In the genomic region with DNA sequence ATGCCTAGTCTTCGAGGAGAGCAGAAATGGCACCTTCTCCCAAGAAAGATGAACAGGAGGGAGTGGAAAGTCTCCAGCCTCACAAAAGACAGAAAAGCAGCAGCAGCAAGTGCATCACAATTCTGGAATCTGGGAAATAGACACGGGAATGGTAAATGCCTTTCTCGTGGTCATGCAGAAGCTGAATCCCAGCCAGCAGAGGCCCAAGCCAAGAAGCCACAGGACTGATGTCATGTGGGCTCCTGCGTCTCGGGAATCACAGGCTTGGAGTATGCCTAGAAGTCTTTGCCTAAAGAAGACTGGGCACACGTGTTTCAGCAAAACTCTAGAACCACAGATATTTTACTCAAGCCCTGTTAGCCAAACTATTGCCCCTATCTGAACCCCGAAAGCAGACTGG, we compare ENCODE assay signal across 20 cellular contexts.
A peak's percentile ranks its signal among the peaks of the same experiment; 100 is the strongest.
DNase-seq lines count a peak whose midpoint lies in the region; TF ChIP-seq lines count a peak whose summit lies in the region.
"Had no signal": no experiment of that assay in that cellular context is flagged by ENCODE, and none has a peak within 500 bp of the region (broad histone marks: within the 10 kb centered on the region; RNA-seq: fewer than 3 reads in every experiment).

No MANE protein-coding gene starts in this region.

- H3K36me3 Mint-ChIP-seq in MCF 10A (ENCODE audit: insufficient read depth, unreplicated experiment), result no peaks in the 10 kb centered on the region
- H3K36me3 Mint-ChIP-seq: activated naive CD8-positive, alpha-beta T cell treated with anti-CD3 and anti-CD28 coated beads for 36 hours; CD4-positive, alpha-beta memory T cell; stimulated activated effector memory CD8-positive, alpha-beta T cell treated with anti-CD3 and anti-CD28 coated beads, Interleukin-12 subunit alpha, Interleukin-12 subunit beta, amount 100 ng/mL, for 72 hours; T-cell had no signal

- CTCF ChIA-PET in MCF 10A (lab: Yijun Ruan, JAX) (interaction anchor here (1.0 kb wide), 1 partner anchor 20 kb away, joined by 3 read pairs; no protein-coding TSS in a partner anchor), mammary epithelial cell (lab: Charles Lee; ENCODE audit: low non-redundant PET) (no interaction called here)

- H3K27ac Mint-ChIP-seq in MCF 10A (ENCODE audit: low read depth, unreplicated experiment), result no peak overlapping the region
- H3K27ac Mint-ChIP-seq: activated naive CD8-positive, alpha-beta T cell treated with anti-CD3 and anti-CD28 coated beads for 36 hours; CD4-positive, alpha-beta memory T cell; stimulated activated effector memory CD8-positive, alpha-beta T cell treated with anti-CD3 and anti-CD28 coated beads, Interleukin-12 subunit alpha, Interleukin-12 subunit beta, amount 100 ng/mL, for 72 hours had no signal

- no peaks in the 10 kb centered on the region for H3K79me2 ChIP-seq in mammary epithelial cell (ENCODE audit: insufficient read depth, low read length)

- POLR2A ChIA-PET in MCF 10A (lab: Yijun Ruan, JAX), result no interaction called here

- peaks cover 22% of the 10 kb centered on the region for H3K4me1 Mint-ChIP-seq in MCF 10A (ENCODE audit: insufficient read depth, unreplicated experiment)
- H3K4me1 Mint-ChIP-seq: activated naive CD8-positive, alpha-beta T cell treated with anti-CD3 and anti-CD28 coated beads for 36 hours; stimulated activated effector memory CD8-positive, alpha-beta T cell treated with anti-CD3 and anti-CD28 coated beads, Interleukin-12 subunit alpha, Interleukin-12 subunit beta, amount 100 ng/mL, for 72 hours had no signal

- H3K9me3 Mint-ChIP-seq in MCF 10A (ENCODE audit: unreplicated experiment), result no peaks in the 10 kb centered on the region
- H3K9me3 Mint-ChIP-seq: activated naive CD8-positive, alpha-beta T cell treated with anti-CD3 and anti-CD28 coated beads for 36 hours; stimulated activated effector memory CD8-positive, alpha-beta T cell treated with anti-CD3 and anti-CD28 coated beads, Interleukin-12 subunit alpha, Interleukin-12 subunit beta, amount 100 ng/mL, for 72 hours had no signal

- dilution Hi-C loops in mammary epithelial cell (cut with HindIII; ENCODE audit: low sequenced_read_pairs), result loop anchor here (5.0 kb wide), 1 partner anchor 93 kb away; no protein-coding TSS in a partner anchor

- no peaks in the 10 kb centered on the region for H3K27me3 Mint-ChIP-seq in MCF 10A (ENCODE audit: insufficient read depth, unreplicated experiment)

- H3K36me3 ChIP-seq in mammary epithelial cell (ENCODE audit: insufficient read depth, low read length), result no peaks in the 10 kb centered on the region
- no peaks in the 10 kb centered on the region for H3K36me3 ChIP-seq in SJCRH30
- H3K36me3 ChIP-seq: esophagus muscularis mucosa, tibial nerve, WERI-Rb-1 had no signal

- no peak for TF ChIP-seq CTCF in MCF 10A (IDR thresholded peaks at IDR 0.05; ENCODE audit: unreplicated experiment)
- TF ChIP-seq CTCF in mammary epithelial cell (conservative IDR thresholded peaks at IDR 0.05 in 1 of 2, IDR thresholded peaks at IDR 0.05 in 1 of 2; ENCODE audit: extremely low read depth in 1 of 2, insufficient read depth in 1 of 2, low read depth in 1 of 2, low read length in 2 of 2), result no peak
- TF ChIP-seq CTCF in GM13977 (IDR thresholded peaks at IDR 0.05; ENCODE audit: extremely low read depth, insufficient read depth, missing control alignments), result no peak

- H4K20me1 ChIP-seq in mammary epithelial cell (ENCODE audit: insufficient read depth, low read length), result no peaks in the 10 kb centered on the region

- no peaks in the 10 kb centered on the region for H3K9me3 ChIP-seq in mammary epithelial cell (replicated peaks; ENCODE audit: insufficient read depth, low read length)
- no peaks in the 10 kb centered on the region for H3K9me3 ChIP-seq in SJCRH30 (replicated peaks)
- H3K9me3 ChIP-seq: esophagus muscularis mucosa, tibial nerve had no signal

- peak; percentile 40 for DNase-seq in MCF 10A (ENCODE audit: unreplicated experiment)
- DNase-seq in mammary epithelial cell, result no peak
- DNase-seq in SJCRH30, result peak; percentile 11 to 42
- peak; percentile 8 for DNase-seq in kidney tubule cell (ENCODE audit: low spot score)
- no peak for DNase-seq in HT-29 (ENCODE audit: low spot score)
- no peak for DNase-seq in NCI-H1436 (lab: John Stamatoyannopoulos, UW)
- DNase-seq in GM13977 (ENCODE audit: low spot score), result no peak
- no peak for DNase-seq in NCI-H1105 (lab: John Stamatoyannopoulos, UW)
- DNase-seq: activated CD8-positive, alpha-beta memory T cell treated with anti-CD3 and anti-CD28 coated beads for 24 hours; activated naive CD8-positive, alpha-beta T cell treated with anti-CD3 and anti-CD28 coated beads for 36 hours; CD4-positive, alpha-beta memory T cell; effector CD4-positive, alpha-beta T cell; mesenchymal stem cell; NK-92 treated with Interleukin-12 subunit alpha and Interleukin-12 subunit beta, amount 100 ng/mL, for 24 hours; stimulated activated CD4-positive, alpha-beta T cell treated with anti-CD3 and anti-CD28 coated beads, Interleukin-12 subunit alpha, Interleukin-12 subunit beta, amount 100 ng/mL, for 4 hours; T-cell; WERI-Rb-1 had no signal

- no TSS peak for BruUV-seq in MCF 10A (replicated peaks; lab: Mats Ljungman, UMichigan)
- no TSS peak for BruUV-seq in mammary epithelial cell (replicated peaks; lab: Mats Ljungman, UMichigan)

- H3K4me3 ChIP-seq in mammary epithelial cell (replicated peaks in 1 of 3; ENCODE audit: insufficient read depth in 1 of 3, low read depth in 2 of 3, low read length in 3 of 3) (no peak overlapping the region), SJCRH30 (no peak overlapping the region)
- H3K4me3 ChIP-seq: esophagus muscularis mucosa, tibial nerve had no signal

- H3K27ac ChIP-seq in mammary epithelial cell (ENCODE audit: insufficient read depth, low read depth, low read length), result no peak overlapping the region
- H3K27ac ChIP-seq in SJCRH30, result peak overlapping the region; percentile 71
- H3K27ac ChIP-seq: esophagus muscularis mucosa, tibial nerve, WERI-Rb-1 had no signal

- H3K4me1 ChIP-seq in mammary epithelial cell (ENCODE audit: insufficient read depth, low read length) (no peaks in the 10 kb centered on the region), SJCRH30 (peaks cover 38% of the 10 kb centered on the region)
- H3K4me1 ChIP-seq: esophagus muscularis mucosa, tibial nerve had no signal

- intact Hi-C loops in MCF 10A (cut with micrococcal nuclease), result loop anchor here (5.0 kb wide), 1 partner anchor 263 kb away; the partner anchor contains the start of gene PLD5
- intact Hi-C loops in mammary epithelial cell (cut with micrococcal nuclease), result loop anchor here (5.0 kb wide), 1 partner anchor 263 kb away; the partner anchor contains the start of gene PLD5

- H3K9ac ChIP-seq in mammary epithelial cell (ENCODE audit: insufficient read depth, low read length), result no peak overlapping the region

- H3K4me2 ChIP-seq in mammary epithelial cell (ENCODE audit: insufficient read depth, low read depth, low read length), result no peak overlapping the region

- in situ Hi-C loops in mammary epithelial cell (cut with MboI; ENCODE audit: low sequenced_read_pairs in 2 of 2), result loop anchor here (25.0 kb wide), 1 partner anchor 323 kb away; no protein-coding TSS in a partner anchor
- in situ Hi-C loops in GM13977 (cut with MboI; ENCODE audit: low pct_unique_long_range_greater_than_20kb, low sequenced_read_pairs, unreplicated experiment), result no loop called here

- no peak overlapping the region for H3K4me3 Mint-ChIP-seq in MCF 10A (ENCODE audit: unreplicated experiment)
- H3K4me3 Mint-ChIP-seq: activated naive CD8-positive, alpha-beta T cell treated with anti-CD3 and anti-CD28 coated beads for 36 hours; CD4-positive, alpha-beta memory T cell; stimulated activated effector memory CD8-positive, alpha-beta T cell treated with anti-CD3 and anti-CD28 coated beads, Interleukin-12 subunit alpha, Interleukin-12 subunit beta, amount 100 ng/mL, for 72 hours had no signal

- H3K27me3 ChIP-seq in mammary epithelial cell (ENCODE audit: insufficient read depth, low read length) (peaks cover 5% of the 10 kb centered on the region), SJCRH30 (no peaks in the 10 kb centered on the region)
- H3K27me3 ChIP-seq: esophagus muscularis mucosa, tibial nerve had no signal

- 5% methylated on average over 6 of the region's 7 CpGs for WGBS in mammary epithelial cell (ENCODE audit: low coverage, missing lambda C conversion rate)

- H2AFZ ChIP-seq in mammary epithelial cell (ENCODE audit: low read depth, low read length), result no peak overlapping the region

Comparison
In these comparisons a context has a peak if more than half of its experiments do, and no peak if none do; other contexts are left out.
1. DNase-seq: peak in MCF 10A (single experiment), SJCRH30 (2 of 2) and kidney tubule cell (single experiment); none in mammary epithelial cell (single experiment), HT-29 (single experiment), NCI-H1436 (single experiment), GM13977 (single experiment) and NCI-H1105 (single experiment).